Comparison of ENCODE assay signal across 2 cellular contexts in the genomic region with DNA sequence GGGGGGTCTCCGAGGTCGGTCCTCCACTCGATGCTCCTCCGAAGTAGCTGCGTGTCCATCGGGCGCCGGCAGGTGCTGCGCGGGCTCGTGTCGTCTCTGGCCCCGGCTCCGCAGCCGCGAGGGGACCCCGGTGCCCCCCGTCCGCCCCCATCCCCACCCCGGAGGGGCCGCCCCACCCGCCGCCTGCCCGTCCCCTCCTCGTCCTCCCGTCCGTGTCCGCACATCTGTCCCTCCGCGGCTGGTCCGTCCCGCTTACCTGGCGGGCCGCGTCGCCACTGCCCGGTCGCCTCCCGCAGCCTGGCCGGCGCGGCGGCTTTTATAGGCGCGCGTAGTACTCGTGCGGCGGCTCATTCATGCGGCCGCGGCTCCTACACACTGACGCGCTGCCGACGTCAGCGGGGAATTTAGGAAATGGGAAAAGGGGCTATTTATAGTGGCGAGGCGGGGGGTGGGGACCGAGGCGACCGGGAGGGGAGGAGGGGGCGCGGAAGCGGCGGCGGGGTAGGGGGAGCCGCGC.
TF ChIP-seq lines count a peak whose summit lies in the region.

No MANE protein-coding gene starts in this region.

TF ChIP-seq in GM23338, 12 proteins besides CTCF, POLR2A, EP300 and RAD21:
- TF ChIP-seq CREB1 (CRISPR knock-in tag; IDR thresholded peaks at IDR 0.05; ENCODE audit: low read depth) = peak; percentile 69
- no peak for TF ChIP-seq ETS1 (IDR thresholded peaks at IDR 0.05)
- peak; percentile 31 for TF ChIP-seq EZH2 (IDR thresholded peaks at IDR 0.05; ENCODE audit: low read depth, unreplicated experiment)

TF ChIP-seq in HepG2, 621 proteins besides CTCF, POLR2A, EP300 and RAD21:
- TF ChIP-seq THYN1 (CRISPR knock-in tag; IDR thresholded peaks at IDR 0.05; ENCODE audit: borderline replicate concordance, low read depth) (no peak), ZBTB42 (CRISPR knock-in tag; IDR thresholded peaks at IDR 0.05) (no peak), RERE (CRISPR knock-in tag; IDR thresholded peaks at IDR 0.05; ENCODE audit: low read depth) (no peak), ZKSCAN8 (CRISPR knock-in tag; IDR thresholded peaks at IDR 0.05; ENCODE audit: borderline replicate concordance) (peak; percentile 90), HNRNPK (IDR thresholded peaks at IDR 0.05; ENCODE audit: low read depth, low read length, poor library complexity, severe bottlenecking) (peak; percentile 15), KDM2A (CRISPR knock-in tag; IDR thresholded peaks at IDR 0.05; ENCODE audit: borderline replicate concordance, low read depth) (no peak), ZBTB1 (CRISPR knock-in tag; IDR thresholded peaks at IDR 0.05; ENCODE audit: borderline replicate concordance) (no peak)
- TF ChIP-seq, protein P1, sequence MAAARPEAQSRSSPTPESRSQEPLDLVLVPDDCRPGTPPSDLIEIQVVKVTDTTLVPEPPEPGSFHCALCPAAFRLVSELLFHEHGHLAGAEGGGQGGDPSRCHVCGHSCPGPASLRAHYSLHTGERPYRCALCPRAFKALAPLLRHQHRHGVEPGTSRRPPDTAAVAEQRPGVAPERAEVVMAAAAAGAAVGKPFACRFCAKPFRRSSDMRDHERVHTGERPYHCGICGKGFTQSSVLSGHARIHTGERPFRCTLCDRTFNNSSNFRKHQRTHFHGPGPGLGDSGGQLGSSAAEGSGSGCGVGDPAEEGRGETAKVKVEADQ (CRISPR knock-in tag; IDR thresholded peaks at IDR 0.05; ENCODE audit: borderline replicate concordance) = no peak
